ENCODE assay signal across 14 cellular contexts in genomic region chr9:128091571-128091970, GRCh38. TPM values are rescaled to one million over a fixed set of nuclear protein-coding genes. Genes with fewer than 3 reads are reported as not detected.
DNase-seq lines count a peak whose midpoint lies in the region; ATAC-seq, FAIRE-seq and TF ChIP-seq lines count a peak whose summit lies in the region.
"Had no signal": no experiment of that assay in that cellular context is flagged by ENCODE, and none has a peak within 500 bp of the region (broad histone marks: within the 10 kb centered on the region; RNA-seq: fewer than 3 reads in every experiment).

No MANE protein-coding gene starts in this region.

- H3K27ac ChIP-seq in astrocyte (ENCODE audit: low read depth, low read length), result peak overlapping the region; percentile 57
- peak overlapping the region; percentile 8 for H3K27ac ChIP-seq in lower lobe of right lung
- peak overlapping the region; percentile 51 to 85 for H3K27ac ChIP-seq in testis
- H3K27ac ChIP-seq: A549 had no signal

- peak overlapping the region; percentile 97 for H3K27ac Mint-ChIP-seq in activated CD4-positive, alpha-beta T cell treated with anti-CD3 and anti-CD28 coated beads for 36 hours
- H3K27ac Mint-ChIP-seq in astrocyte (ENCODE audit: unreplicated experiment), result peak overlapping the region; percentile 83

- no peaks in the 10 kb centered on the region for H3K27me3 Mint-ChIP-seq in activated CD4-positive, alpha-beta T cell treated with anti-CD3 and anti-CD28 coated beads for 36 hours
- no peaks in the 10 kb centered on the region for H3K27me3 Mint-ChIP-seq in astrocyte (ENCODE audit: low read depth, unreplicated experiment)

- H3K27me3 ChIP-seq in astrocyte (ENCODE audit: insufficient read depth, low read length) (no peaks in the 10 kb centered on the region), lower lobe of right lung (ENCODE audit: low read depth) (no peaks in the 10 kb centered on the region), testis (no peaks in the 10 kb centered on the region)

- H3K9ac ChIP-seq in astrocyte (ENCODE audit: low read length), result peak overlapping the region; percentile 76

- H4K20me1 ChIP-seq in astrocyte (ENCODE audit: insufficient read depth, low read length), result peaks cover 20% of the 10 kb centered on the region

- no peak for TF ChIP-seq POLR2A in testis (IDR thresholded peaks at IDR 0.05)

- ATAC-seq in activated CD4-positive, alpha-beta T cell treated with anti-CD3 and anti-CD28 coated beads for 36 hours, result no peak
- ATAC-seq in lower lobe of right lung (no peak), GM21576 (IDR thresholded peaks at IDR 0.05; ENCODE audit: unreplicated experiment) (no peak), HG02623 (IDR thresholded peaks at IDR 0.05; ENCODE audit: unreplicated experiment) (no peak)
- ATAC-seq: A549, left colon had no signal

- FAIRE-seq in astrocyte (lab: Jason Lieb, UNC), result no peak
- FAIRE-seq: A549, HTR-8/SVneo had no signal

- intact Hi-C loops in activated CD4-positive, alpha-beta T cell treated with anti-CD3 and anti-CD28 coated beads for 36 hours (cut with DNase I, micrococcal nuclease), result loop anchor here in 1 of 2 experiments (5.0 kb wide), 2 partner anchors 134 to 149 kb away; no protein-coding TSS in a partner anchor
- intact Hi-C loops in lower lobe of right lung (cut with DNase I) (no loop called here), testis (cut with DNase I; ENCODE audit: low total_unique reads) (no loop called here)

- no peak for DNase-seq in activated CD4-positive, alpha-beta T cell treated with anti-CD3 and anti-CD28 coated beads for 36 hours
- DNase-seq in activated CD4-positive, alpha-beta T cell treated with anti-CD3 and anti-CD28 coated beads for 1 hour, result no peak
- DNase-seq in astrocyte (ENCODE audit: low read depth) (no peak), lower lobe of right lung (peak; percentile 28), testis (no peak), NCI-H1930 (lab: John Stamatoyannopoulos, UW) (no peak)
- DNase-seq: cortex of kidney; stimulated activated CD4-positive, alpha-beta T cell treated with anti-CD3 and anti-CD28 coated beads, Interleukin-2, amount 100 ng/mL, for 48 hours had no signal

- peak overlapping the region; percentile 19 for H2AFZ ChIP-seq in astrocyte (ENCODE audit: low read depth, low read length)

- H3K36me3 Mint-ChIP-seq in activated CD4-positive, alpha-beta T cell treated with anti-CD3 and anti-CD28 coated beads for 36 hours (ENCODE audit: low read depth), result peaks cover 15% of the 10 kb centered on the region
- peaks cover 2% of the 10 kb centered on the region for H3K36me3 Mint-ChIP-seq in astrocyte (ENCODE audit: low read depth, unreplicated experiment)

- CTCF ChIA-PET in activated CD4-positive, alpha-beta T cell treated with anti-CD3 and anti-CD28 coated beads for 36 hours (lab: Charles Lee), result interaction anchor here (0.8 to 2.7 kb wide), 6 partner anchors 10 to 161 kb away, joined by 3 to 14 read pairs (median 4); partner anchors contain the start of gene PIP5KL1

- H3K9me3 ChIP-seq in astrocyte (ENCODE audit: insufficient read depth, low read depth, low read length) (no peaks in the 10 kb centered on the region), lower lobe of right lung (no peaks in the 10 kb centered on the region), testis (no peaks in the 10 kb centered on the region)
- H3K9me3 ChIP-seq: A549, HAP-1 had no signal

- peaks cover 74% of the 10 kb centered on the region for H3K4me1 Mint-ChIP-seq in activated CD4-positive, alpha-beta T cell treated with anti-CD3 and anti-CD28 coated beads for 36 hours
- peaks cover 15% of the 10 kb centered on the region for H3K4me1 Mint-ChIP-seq in astrocyte (ENCODE audit: low read depth, unreplicated experiment)

- no peak overlapping the region for H3K4me3 Mint-ChIP-seq in activated CD4-positive, alpha-beta T cell treated with anti-CD3 and anti-CD28 coated beads for 36 hours
- H3K4me3 Mint-ChIP-seq in astrocyte (ENCODE audit: unreplicated experiment), result peak overlapping the region; percentile 8

- POLR2A ChIA-PET in activated CD4-positive, alpha-beta T cell treated with anti-CD3 and anti-CD28 coated beads for 36 hours (lab: Charles Lee), result interaction anchor here (0.5 to 1.1 kb wide), 5 partner anchors 9 to 320 kb away, joined by 3 to 12 read pairs (median 3); no protein-coding TSS in a partner anchor

- TF ChIP-seq CTCF in astrocyte (IDR thresholded peaks at IDR 0.05; ENCODE audit: insufficient read depth, low read depth, low read length), result no peak
- TF ChIP-seq CTCF in lower lobe of right lung (IDR thresholded peaks at IDR 0.05), result no peak
- TF ChIP-seq CTCF in testis (IDR thresholded peaks at IDR 0.05), result no peak

- peaks cover 2% of the 10 kb centered on the region for H3K36me3 ChIP-seq in astrocyte (ENCODE audit: insufficient read depth, low read length)
- no peaks in the 10 kb centered on the region for H3K36me3 ChIP-seq in lower lobe of right lung
- no peaks in the 10 kb centered on the region for H3K36me3 ChIP-seq in testis (ENCODE audit: low read depth, missing control alignments)
- H3K36me3 ChIP-seq: HAP-1 had no signal

- H3K4me3 ChIP-seq in astrocyte (ENCODE audit: insufficient read depth, low read depth, low read length) (peak overlapping the region; percentile 56), lower lobe of right lung (no peak overlapping the region), testis (no peak overlapping the region)
- H3K4me3 ChIP-seq: A549, HAP-1 had no signal

- no peaks in the 10 kb centered on the region for H3K9me3 Mint-ChIP-seq in activated CD4-positive, alpha-beta T cell treated with anti-CD3 and anti-CD28 coated beads for 36 hours (ENCODE audit: low read depth)
- H3K9me3 Mint-ChIP-seq in astrocyte (ENCODE audit: unreplicated experiment), result no peaks in the 10 kb centered on the region

- 36 to 44% methylated on average over 8 to 13 of the region's 13 CpGs for WGBS in testis, 2 donors

- peaks cover 83% of the 10 kb centered on the region for H3K79me2 ChIP-seq in astrocyte (ENCODE audit: insufficient read depth, low read length)

- H3K4me2 ChIP-seq in astrocyte (ENCODE audit: low read length), result peak overlapping the region; percentile 79
- H3K4me2 ChIP-seq: A549 had no signal

- peaks cover 44% of the 10 kb centered on the region for H3K4me1 ChIP-seq in astrocyte (ENCODE audit: insufficient read depth, low read length)
- H3K4me1 ChIP-seq in lower lobe of right lung, result peaks cover 75% of the 10 kb centered on the region
- peaks cover 49% of the 10 kb centered on the region for H3K4me1 ChIP-seq in testis

RNA-seq across cellular contexts. Expression of gene SLC25A25, which starts 23.5 kb away (rescaled TPM):
- total RNA-seq in activated CD4-positive, alpha-beta T cell treated with anti-CD3 and anti-CD28 coated beads for 36 hours, result 10 to 100 TPM in 1 of 2 experiments, 1 to 10 TPM in 1; 6.9 to 10.8 TPM
- total RNA-seq in astrocyte (9.8 and 14.4 TPM in 2 replicates), lower lobe of right lung (27.3 TPM), testis (10 to 100 TPM; 19.1 to 21.1 TPM)
- polyA plus RNA-seq in testis (ENCODE audit: insufficient read depth, low read depth, low replicate concordance), result 15.0 TPM

RNA-seq across cellular contexts. Expression of gene NAIF1, which starts 24.5 kb away (rescaled TPM):
- 10 to 100 TPM; 11.3 to 13.7 TPM for total RNA-seq in activated CD4-positive, alpha-beta T cell treated with anti-CD3 and anti-CD28 coated beads for 36 hours
- total RNA-seq in astrocyte (9.6 and 10.2 TPM in 2 replicates), lower lobe of right lung (11.3 TPM), testis (10 to 100 TPM; 18.5 to 19.4 TPM)
- polyA plus RNA-seq in testis (ENCODE audit: insufficient read depth, low read depth, low replicate concordance), result 25.1 TPM

RNA-seq across cellular contexts. Expression of gene PTGES2, which starts 36.0 kb away (rescaled TPM):
- 10 to 100 TPM; 47.7 to 48.5 TPM for total RNA-seq in activated CD4-positive, alpha-beta T cell treated with anti-CD3 and anti-CD28 coated beads for 36 hours
- total RNA-seq in astrocyte (44.1 and 44.4 TPM in 2 replicates), lower lobe of right lung (30.6 TPM), testis (10 to 100 TPM; 95.8 to 96.4 TPM)
- 53.1 TPM for polyA plus RNA-seq in testis (ENCODE audit: insufficient read depth, low read depth, low replicate concordance)

RNA-seq across cellular contexts. Expression of gene LCN2, which starts 57.7 kb away (rescaled TPM):
- not detected for total RNA-seq in activated CD4-positive, alpha-beta T cell treated with anti-CD3 and anti-CD28 coated beads for 36 hours
- total RNA-seq in astrocyte (not detected in 2 replicates), lower lobe of right lung (83.4 TPM), testis (not detected)
- 2.2 TPM for polyA plus RNA-seq in testis (ENCODE audit: insufficient read depth, low read depth, low replicate concordance)

Comparison
In these comparisons a context has a peak if more than half of its experiments do, and no peak if none do; other contexts are left out.
1. H3K27ac ChIP-seq: peak in every context shown above with its lines; median percentile 68 in testis; 57 in astrocyte; 8 in lower lobe of right lung.